Comparison of ENCODE assay signal across 12 cellular contexts in the genomic region with DNA sequence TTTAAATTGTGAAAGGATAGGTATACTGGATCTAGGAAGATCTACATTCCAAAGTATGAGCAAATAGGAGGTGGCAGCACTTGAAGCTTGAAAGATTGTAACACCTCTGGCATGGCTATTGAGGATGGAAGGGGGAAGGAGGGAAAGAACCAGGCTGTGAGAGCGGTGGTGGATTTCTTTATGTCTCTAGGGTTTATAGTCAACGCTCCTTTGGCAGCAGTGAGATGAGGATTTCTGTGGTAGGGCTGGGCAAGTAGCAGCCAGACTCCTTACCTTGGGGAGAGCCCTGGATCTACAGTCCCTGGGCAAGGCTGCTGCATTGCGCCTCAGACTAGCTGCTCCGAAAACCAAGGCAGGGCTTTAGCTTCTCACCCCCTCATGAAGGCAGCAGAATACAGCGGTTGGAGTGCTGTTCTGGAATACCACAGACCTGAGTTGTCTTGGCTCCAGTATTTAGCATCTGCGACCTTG. TPM values are rescaled to one million over a fixed set of nuclear protein-coding genes. Genes with fewer than 3 reads are reported as not detected.
DNase-seq lines count a peak whose midpoint lies in the region; ATAC-seq and TF ChIP-seq lines count a peak whose summit lies in the region.
"Had no signal": no experiment of that assay in that cellular context is flagged by ENCODE, and none has a peak within 500 bp of the region (broad histone marks: within the 10 kb centered on the region; RNA-seq: fewer than 3 reads in every experiment).

No MANE protein-coding gene starts in this region.

- H3K4me1 Mint-ChIP-seq in brain: peaks cover 37% of the 10 kb centered on the region

- peaks cover under 1 to 10% (median 4%) of the 10 kb centered on the region in 5 experiments for H3K9me3 Mint-ChIP-seq in brain

- H3K4me3 ChIP-seq in smooth muscle cell (no peak overlapping the region), lower leg skin (ENCODE audit: low read depth, poor library complexity, severe bottlenecking) (no peak overlapping the region)

- H3K27me3 ChIP-seq in smooth muscle cell (ENCODE audit: low read depth): no peaks in the 10 kb centered on the region

- H3K36me3 ChIP-seq in smooth muscle cell (ENCODE audit: low read depth): no peaks in the 10 kb centered on the region

- H3K27ac ChIP-seq in smooth muscle cell (ENCODE audit: low read depth): no peak overlapping the region

- WGBS in smooth muscle cell (ENCODE audit: low lambda C conversion rate): 63% methylated on average over 6 of the region's 6 CpGs
- WGBS in lower leg skin, 2 donors: 48 to 51% methylated on average over 6 of the region's 6 CpGs

- peak; percentile 17 for DNase-seq in HEK293T (ENCODE audit: extremely low spot score)
- peak; percentile 19 for DNase-seq in iris pigment epithelial cell (ENCODE audit: low read depth)
- no peak for DNase-seq in smooth muscle cell (lab: John Stamatoyannopoulos, UW; ENCODE audit: unreplicated experiment)
- no peak for DNase-seq in posterior vena cava (ENCODE audit: low spot score)
- DNase-seq in lower leg skin (ENCODE audit: low spot score in 2 of 2): no peak
- DNase-seq: activated CD4-positive, alpha-beta T cell treated with anti-CD3 and anti-CD28 coated beads for 48 hours; hippocampal formation; NCI-H187 treated with DMSO at 0.1 percent for 48 hours; RPMI8226 had no signal

- peak overlapping the region; percentile 16 for H3K4me2 ChIP-seq in smooth muscle cell

- peaks cover 29% of the 10 kb centered on the region for H3K36me3 Mint-ChIP-seq in brain

- POLR2A ChIA-PET in HEK293T (lab: Yijun Ruan, JAX): no interaction called here

- peaks cover 5% of the 10 kb centered on the region for H3F3A ChIP-seq in smooth muscle cell (ENCODE audit: low read depth)

- intact Hi-C loops in posterior vena cava (cut with DNase I): no loop called here
- intact Hi-C loops in lower leg skin (cut with DNase I; ENCODE audit: low total_unique reads): no loop called here

- TF ChIP-seq POLR2A in lower leg skin (IDR thresholded peaks at IDR 0.05): no peak

- peaks cover 81% of the 10 kb centered on the region for H4K20me1 ChIP-seq in smooth muscle cell (ENCODE audit: low read depth)

- H2AFZ ChIP-seq in smooth muscle cell (ENCODE audit: low read depth): no peak overlapping the region

- CTCF ChIA-PET in HEK293T (lab: Yijun Ruan, JAX): no interaction called here

- H3K27ac Mint-ChIP-seq in brain: peak overlapping the region in 3 of 5 experiments; percentile 3 to 58 (median 43)

- H3K4me1 ChIP-seq in smooth muscle cell (ENCODE audit: low read depth): peaks cover 10% of the 10 kb centered on the region

- no peak for ATAC-seq in HG02759 (IDR thresholded peaks at IDR 0.05; ENCODE audit: unreplicated experiment)
- ATAC-seq in HG02610 (IDR thresholded peaks at IDR 0.05; ENCODE audit: unreplicated experiment): no peak

- H3K9ac ChIP-seq in smooth muscle cell (ENCODE audit: low read depth): no peak overlapping the region

- TF ChIP-seq CTCF in brain (conservative IDR thresholded peaks at IDR 0.05): no peak
- no peak for TF ChIP-seq CTCF in smooth muscle cell (IDR thresholded peaks at IDR 0.05; ENCODE audit: borderline replicate concordance, insufficient read depth, poor library complexity, severe bottlenecking)
- no peak for TF ChIP-seq CTCF in lower leg skin (IDR thresholded peaks at IDR 0.05)

- no peaks in the 10 kb centered on the region for H3K9me3 ChIP-seq in smooth muscle cell (replicated peaks; ENCODE audit: low read depth)

- H3K79me2 ChIP-seq in smooth muscle cell (ENCODE audit: low read depth): peaks cover 97% of the 10 kb centered on the region

- no peak overlapping the region for H3K4me3 Mint-ChIP-seq in brain

- no peaks in the 10 kb centered on the region for H3K27me3 Mint-ChIP-seq in brain

TF ChIP-seq in HEK293T, 16 proteins besides CTCF, POLR2A, EP300 and RAD21:
- TF ChIP-seq FOXK2 (IDR thresholded peaks at IDR 0.05) (no peak), CTBP1 (IDR thresholded peaks at IDR 0.05; ENCODE audit: borderline replicate concordance) (no peak), ZNF384 (IDR thresholded peaks at IDR 0.05) (no peak), NFRKB (IDR thresholded peaks at IDR 0.05) (no peak), FOXM1 (IDR thresholded peaks at IDR 0.05; ENCODE audit: borderline replicate concordance) (no peak), TARDBP (IDR thresholded peaks at IDR 0.05) (no peak), FOXA1 (IDR thresholded peaks at IDR 0.05) (no peak), SUZ12 (IDR thresholded peaks at IDR 0.05) (no peak), SP1 (IDR thresholded peaks at IDR 0.05) (no peak), ELF4 (IDR thresholded peaks at IDR 0.05) (no peak), ARNT (IDR thresholded peaks at IDR 0.05) (no peak)
- TF ChIP-seq, protein P1, sequence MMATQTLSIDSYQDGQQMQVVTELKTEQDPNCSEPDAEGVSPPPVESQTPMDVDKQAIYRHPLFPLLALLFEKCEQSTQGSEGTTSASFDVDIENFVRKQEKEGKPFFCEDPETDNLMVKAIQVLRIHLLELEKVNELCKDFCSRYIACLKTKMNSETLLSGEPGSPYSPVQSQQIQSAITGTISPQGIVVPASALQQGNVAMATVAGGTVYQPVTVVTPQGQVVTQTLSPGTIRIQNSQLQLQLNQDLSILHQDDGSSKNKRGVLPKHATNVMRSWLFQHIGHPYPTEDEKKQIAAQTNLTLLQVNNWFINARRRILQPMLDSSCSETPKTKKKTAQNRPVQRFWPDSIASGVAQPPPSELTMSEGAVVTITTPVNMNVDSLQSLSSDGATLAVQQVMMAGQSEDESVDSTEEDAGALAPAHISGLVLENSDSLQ (IDR thresholded peaks at IDR 0.05): no peak

RNA-seq across cellular contexts. Expression of a gene that starts 53.2 kb away (rescaled TPM):
- 16.5 TPM for polyA plus RNA-seq in brain (ENCODE audit: insufficient read depth, low read depth, low replicate concordance)
- total RNA-seq in smooth muscle cell: 61.1 and 75.8 TPM in 2 replicates
- polyA plus RNA-seq in smooth muscle cell: 12.3 and 21.7 TPM in 2 replicates
- total RNA-seq in posterior vena cava: 100 to 1,000 TPM in 1 of 2 donors, 10 to 100 TPM in 1; 90.6 to 121 TPM
- 100 to 1,000 TPM in 2 of 4 donors, 10 to 100 TPM in 2; 71.9 to 126 (median 103) TPM for total RNA-seq in lower leg skin

Comparison
In these comparisons a context has a peak if more than half of its experiments do, and no peak if none do; other contexts are left out.
1. DNase-seq: peak in HEK293T (single experiment) and iris pigment epithelial cell (single experiment); none in smooth muscle cell (single experiment), posterior vena cava (single experiment) and lower leg skin (0 of 2).